ENCODE assay signal across 15 cellular contexts in the genomic region with DNA sequence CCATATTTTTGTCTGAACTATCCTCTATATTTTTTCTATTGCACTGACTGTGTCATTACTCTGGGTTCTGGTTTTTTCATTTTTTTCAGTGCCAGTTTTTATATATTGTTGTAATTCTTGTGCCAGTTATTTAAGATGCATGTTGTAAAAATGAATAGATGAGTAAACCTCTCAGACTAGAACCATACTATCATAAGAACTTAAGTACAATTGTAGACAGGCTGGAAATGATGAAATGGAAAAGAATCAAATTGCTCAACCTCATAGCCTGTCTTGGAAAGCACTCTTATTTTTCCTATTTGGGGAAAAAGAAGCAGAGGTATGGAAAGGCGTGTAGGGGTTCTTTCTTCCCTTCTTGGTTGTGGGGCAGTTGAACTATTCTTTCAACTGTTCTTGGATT. TPM values are rescaled to one million over a fixed set of nuclear protein-coding genes. Genes with fewer than 3 reads are reported as not detected.
DNase-seq lines count a peak whose midpoint lies in the region; ATAC-seq and TF ChIP-seq lines count a peak whose summit lies in the region.
"Had no signal": no experiment of that assay in that cellular context is flagged by ENCODE, and none has a peak within 500 bp of the region (broad histone marks: within the 10 kb centered on the region; RNA-seq: fewer than 3 reads in every experiment).

No MANE protein-coding gene starts in this region.

- no peaks in the 10 kb centered on the region for H3K9me3 Mint-ChIP-seq in activated naive CD4-positive, alpha-beta T cell treated with anti-CD3 and anti-CD28 coated beads for 36 hours
- H3K9me3 Mint-ChIP-seq in activated naive CD8-positive, alpha-beta T cell (ENCODE audit: low read depth) = no peaks in the 10 kb centered on the region
- no peaks in the 10 kb centered on the region for H3K9me3 Mint-ChIP-seq in stimulated activated effector memory CD8-positive, alpha-beta T cell treated with anti-CD3 and anti-CD28 coated beads, Interleukin-12 subunit alpha, Interleukin-12 subunit beta, amount 100 ng/mL, for 72 hours

- intact Hi-C loops in activated naive CD4-positive, alpha-beta T cell treated with anti-CD3 and anti-CD28 coated beads for 36 hours (cut with micrococcal nuclease) = no loop called here
- intact Hi-C loops in left lung (cut with DNase I) = no loop called here

- no peak for DNase-seq in activated naive CD4-positive, alpha-beta T cell treated with anti-CD3 and anti-CD28 coated beads for 36 hours
- DNase-seq in activated naive CD4-positive, alpha-beta T cell (lab: John Stamatoyannopoulos, UW) = no peak
- peak; percentile 83 for DNase-seq in fibroblast of peridontal ligament (ENCODE audit: extremely low read depth)
- no peak for DNase-seq in stimulated activated effector memory CD8-positive, alpha-beta T cell treated with anti-CD3 and anti-CD28 coated beads, Interleukin-12 subunit alpha, Interleukin-12 subunit beta, amount 100 ng/mL, for 72 hours (ENCODE audit: low spot score in 2 of 2)
- no peak for DNase-seq in left lung
- no peak for DNase-seq in NOMO-1 treated with DMSO at 0.1 percent for 48 hours (lab: John Stamatoyannopoulos, UW; ENCODE audit: unreplicated experiment)
- DNase-seq in T-helper 2 cell = no peak
- DNase-seq: Caco-2; left cardiac atrium; NCI-H2029; SK-N-SH; stimulated activated naive CD4-positive, alpha-beta T cell; trophoblast cell had no signal

- H3K36me3 Mint-ChIP-seq in activated naive CD4-positive, alpha-beta T cell treated with anti-CD3 and anti-CD28 coated beads for 36 hours (ENCODE audit: low read depth) = peaks cover 36% of the 10 kb centered on the region
- H3K36me3 Mint-ChIP-seq in activated naive CD8-positive, alpha-beta T cell = peaks cover 4% of the 10 kb centered on the region
- peaks cover 100% of the 10 kb centered on the region for H3K36me3 Mint-ChIP-seq in stimulated activated effector memory CD8-positive, alpha-beta T cell treated with anti-CD3 and anti-CD28 coated beads, Interleukin-12 subunit alpha, Interleukin-12 subunit beta, amount 100 ng/mL, for 72 hours

- no peak for ATAC-seq in stimulated activated effector memory CD8-positive, alpha-beta T cell treated with anti-CD3 and anti-CD28 coated beads, Interleukin-12 subunit alpha, Interleukin-12 subunit beta, amount 100 ng/mL, for 72 hours
- no peak for ATAC-seq in left lung

- H3K4me1 ChIP-seq in left lung = peaks cover 4 to 32% of the 10 kb centered on the region in 2 donors
- H3K4me1 ChIP-seq: Caco-2, HAP-1 had no signal

- peaks cover 0 to 98% of the 10 kb centered on the region in 2 donors for H3K36me3 ChIP-seq in left lung

- TF ChIP-seq CTCF in left lung (IDR thresholded peaks at IDR 0.05) = no peak

- peaks cover 53% of the 10 kb centered on the region for H3K4me1 Mint-ChIP-seq in activated naive CD4-positive, alpha-beta T cell treated with anti-CD3 and anti-CD28 coated beads for 36 hours (ENCODE audit: low read depth)
- peaks cover 41% of the 10 kb centered on the region for H3K4me1 Mint-ChIP-seq in activated naive CD8-positive, alpha-beta T cell (ENCODE audit: low read depth)
- peaks cover 62% of the 10 kb centered on the region for H3K4me1 Mint-ChIP-seq in stimulated activated effector memory CD8-positive, alpha-beta T cell treated with anti-CD3 and anti-CD28 coated beads, Interleukin-12 subunit alpha, Interleukin-12 subunit beta, amount 100 ng/mL, for 72 hours

- H3K9me3 ChIP-seq in left lung = no peaks in the 10 kb centered on the region
- H3K9me3 ChIP-seq: Caco-2, HAP-1, SK-N-SH had no signal

- H3K27me3 Mint-ChIP-seq in activated naive CD4-positive, alpha-beta T cell treated with anti-CD3 and anti-CD28 coated beads for 36 hours (ENCODE audit: low read depth) = no peaks in the 10 kb centered on the region
- H3K27me3 Mint-ChIP-seq in activated naive CD8-positive, alpha-beta T cell = no peaks in the 10 kb centered on the region

- no peaks in the 10 kb centered on the region for H3K27me3 ChIP-seq in left lung

- no peak overlapping the region for H3K4me3 Mint-ChIP-seq in activated naive CD4-positive, alpha-beta T cell treated with anti-CD3 and anti-CD28 coated beads for 36 hours
- H3K4me3 Mint-ChIP-seq in activated naive CD8-positive, alpha-beta T cell = no peak overlapping the region
- no peak overlapping the region for H3K4me3 Mint-ChIP-seq in stimulated activated effector memory CD8-positive, alpha-beta T cell treated with anti-CD3 and anti-CD28 coated beads, Interleukin-12 subunit alpha, Interleukin-12 subunit beta, amount 100 ng/mL, for 72 hours

- CTCF ChIA-PET in activated naive CD4-positive, alpha-beta T cell treated with anti-CD3 and anti-CD28 coated beads for 36 hours (lab: Charles Lee) = no interaction called here

- H3K27ac Mint-ChIP-seq in activated naive CD4-positive, alpha-beta T cell treated with anti-CD3 and anti-CD28 coated beads for 36 hours = peak overlapping the region; percentile 10
- peak overlapping the region; percentile 70 for H3K27ac Mint-ChIP-seq in activated naive CD8-positive, alpha-beta T cell
- peak overlapping the region; percentile 61 for H3K27ac Mint-ChIP-seq in stimulated activated effector memory CD8-positive, alpha-beta T cell treated with anti-CD3 and anti-CD28 coated beads, Interleukin-12 subunit alpha, Interleukin-12 subunit beta, amount 100 ng/mL, for 72 hours

- no peak overlapping the region for H3K4me3 ChIP-seq in left lung
- H3K4me3 ChIP-seq: HAP-1 had no signal

- H3K27ac ChIP-seq in left lung = no peak overlapping the region

RNA-seq across cellular contexts. Expression of a gene that starts 30.2 kb away (rescaled TPM):
- total RNA-seq in activated naive CD4-positive, alpha-beta T cell treated with anti-CD3 and anti-CD28 coated beads for 36 hours = 10 to 100 TPM; 39.8 to 44.7 TPM
- total RNA-seq in left lung = 10 to 100 TPM; 39.4 to 47.8 TPM

Comparison
In these comparisons a context has a peak if more than half of its experiments do, and no peak if none do; other contexts are left out.
1. H3K27ac Mint-ChIP-seq: peak in every context shown above with its lines; median percentile 70 in activated naive CD8-positive, alpha-beta T cell; 61 in stimulated activated effector memory CD8-positive, alpha-beta T cell treated with anti-CD3 and anti-CD28 coated beads, Interleukin-12 subunit alpha, Interleukin-12 subunit beta, amount 100 ng/mL, for 72 hours; 10 in activated naive CD4-positive, alpha-beta T cell treated with anti-CD3 and anti-CD28 coated beads for 36 hours.